Comparison of ENCODE assay signal across 1 cellular context in genomic region chr1:42456010-42456753, GRCh38.
TF ChIP-seq lines count a peak whose summit lies in the region.

TSS of gene PPCS (plus strand) at chr1:42456543. CDS start at chr1:42456566, 23 bp downstream.
A gene with protein sequence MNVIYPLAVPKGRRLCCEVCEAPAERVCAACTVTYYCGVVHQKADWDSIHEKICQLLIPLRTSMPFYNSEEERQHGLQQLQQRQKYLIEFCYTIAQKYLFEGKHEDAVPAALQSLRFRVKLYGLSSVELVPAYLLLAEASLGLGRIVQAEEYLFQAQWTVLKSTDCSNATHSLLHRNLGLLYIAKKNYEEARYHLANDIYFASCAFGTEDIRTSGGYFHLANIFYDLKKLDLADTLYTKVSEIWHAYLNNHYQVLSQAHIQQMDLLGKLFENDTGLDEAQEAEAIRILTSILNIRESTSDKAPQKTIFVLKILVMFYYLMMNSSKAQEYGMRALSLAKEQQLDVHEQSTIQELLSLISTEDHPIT (minus strand): TSS chr1:42456022. CDS start chr1:42455997, 25 bp downstream.

TF ChIP-seq in HepG2, 621 proteins besides CTCF, POLR2A, EP300 and RAD21 (continues in another document):
- TF ChIP-seq TAF15 (IDR thresholded peaks at IDR 0.05; ENCODE audit: low read depth, low read length, poor library complexity, severe bottlenecking) = peak; percentile 74
- no peak; the same call in 1 of the 2 replicates for TF ChIP-seq PHF21A (CRISPR knock-in tag; IDR thresholded peaks at IDR 0.05)
- TF ChIP-seq ZNF713 (CRISPR knock-in tag; IDR thresholded peaks at IDR 0.05) = no peak
- 0 out of 2 replicates have a peak, but pooled peaks have one; percentile 20 for TF ChIP-seq NR1H2 (CRISPR knock-in tag; IDR thresholded peaks at IDR 0.05; ENCODE audit: borderline replicate concordance, low read depth)
- TF ChIP-seq NAIF1 (CRISPR knock-in tag; IDR thresholded peaks at IDR 0.05; ENCODE audit: borderline replicate concordance) = peak; percentile 93
- peak; percentile 59; the same call in 1 of the 2 replicates for TF ChIP-seq SP4 (CRISPR knock-in tag; IDR thresholded peaks at IDR 0.05)
- 0 out of 2 replicates have a peak, but pooled peaks have one; percentile 39 for TF ChIP-seq MZF1 (CRISPR knock-in tag; IDR thresholded peaks at IDR 0.05; ENCODE audit: borderline replicate concordance)
- TF ChIP-seq ASH2L (IDR thresholded peaks at IDR 0.05; ENCODE audit: insufficient read length, low read depth, low read length) = peak; percentile 88
- TF ChIP-seq ZSCAN20 (CRISPR knock-in tag; IDR thresholded peaks at IDR 0.05; ENCODE audit: borderline replicate concordance) = peak; percentile 66; the same call in 1 of the 2 replicates
- peak; percentile 80 for TF ChIP-seq BORCS8-MEF2B (CRISPR knock-in tag; IDR thresholded peaks at IDR 0.05)
- TF ChIP-seq MNT (IDR thresholded peaks at IDR 0.05) = peak; percentile 34
- TF ChIP-seq ZNF609 (CRISPR knock-in tag; IDR thresholded peaks at IDR 0.05; ENCODE audit: borderline replicate concordance) = peak; percentile 26; the same call in 1 of the 2 replicates
- TF ChIP-seq BHLHE40 (IDR thresholded peaks at IDR 0.05; ENCODE audit: low read length) = peak; percentile 87
- peak; percentile 61; the same call in 1 of the 2 replicates for TF ChIP-seq ZNF546 (CRISPR knock-in tag; conservative IDR thresholded peaks at IDR 0.05)
- TF ChIP-seq ZNF317 (CRISPR knock-in tag; IDR thresholded peaks at IDR 0.05) = 0 out of 2 replicates have a peak, but pooled peaks have one; percentile 13
- TF ChIP-seq ZNF263 (CRISPR knock-in tag; IDR thresholded peaks at IDR 0.05) = no peak
- TF ChIP-seq ZNF557 (CRISPR knock-in tag; IDR thresholded peaks at IDR 0.05) = 0 out of 2 replicates have a peak, but pooled peaks have one; percentile 5
- peak; percentile 71; the same call in 1 of the 2 replicates for TF ChIP-seq ZSCAN21 (CRISPR knock-in tag; IDR thresholded peaks at IDR 0.05; ENCODE audit: borderline replicate concordance)
- TF ChIP-seq ARNT (IDR thresholded peaks at IDR 0.05) = no peak
- peak; percentile 58; the same call in 1 of the 2 replicates for TF ChIP-seq CBFB (CRISPR knock-in tag; IDR thresholded peaks at IDR 0.05)
- TF ChIP-seq ATAD3A (CRISPR knock-in tag; IDR thresholded peaks at IDR 0.05) = no peak
- TF ChIP-seq ZFY (CRISPR knock-in tag; IDR thresholded peaks at IDR 0.05) = peak; percentile 96; the same call in 1 of the 2 replicates
- TF ChIP-seq CBX1 (IDR thresholded peaks at IDR 0.05; ENCODE audit: low read depth) = peak; percentile 63
- TF ChIP-seq HNRNPLL (IDR thresholded peaks at IDR 0.05; ENCODE audit: low read depth, low read length, poor library complexity, severe bottlenecking) = peak; percentile 98
- 0 out of 2 replicates have a peak, but pooled peaks have one; percentile 44 for TF ChIP-seq ZBTB43 (CRISPR knock-in tag; conservative IDR thresholded peaks at IDR 0.05)
- 0 out of 2 replicates have a peak, but pooled peaks have one; percentile 21 for TF ChIP-seq ZNF607 (CRISPR knock-in tag; IDR thresholded peaks at IDR 0.05; ENCODE audit: borderline replicate concordance)
- TF ChIP-seq BRD4 (CRISPR knock-in tag; IDR thresholded peaks at IDR 0.05) = peak; percentile 34; the same call in 1 of the 2 replicates
- 0 out of 2 replicates have a peak, but pooled peaks have one; percentile 3 for TF ChIP-seq ZBTB44 (CRISPR knock-in tag; IDR thresholded peaks at IDR 0.05)
- no peak for TF ChIP-seq NCOA5 (CRISPR knock-in tag; IDR thresholded peaks at IDR 0.05)
- TF ChIP-seq HNRNPL (IDR thresholded peaks at IDR 0.05; ENCODE audit: low read depth, low read length) = peak; percentile 67; the same call in 1 of the 2 replicates
- 0 out of 2 replicates have a peak, but pooled peaks have one; percentile 30 for TF ChIP-seq ZNF660 (CRISPR knock-in tag; IDR thresholded peaks at IDR 0.05; ENCODE audit: borderline replicate concordance, low read depth)
- no peak for TF ChIP-seq NFIB (CRISPR knock-in tag; IDR thresholded peaks at IDR 0.05; ENCODE audit: borderline replicate concordance)
- TF ChIP-seq, protein P1, sequence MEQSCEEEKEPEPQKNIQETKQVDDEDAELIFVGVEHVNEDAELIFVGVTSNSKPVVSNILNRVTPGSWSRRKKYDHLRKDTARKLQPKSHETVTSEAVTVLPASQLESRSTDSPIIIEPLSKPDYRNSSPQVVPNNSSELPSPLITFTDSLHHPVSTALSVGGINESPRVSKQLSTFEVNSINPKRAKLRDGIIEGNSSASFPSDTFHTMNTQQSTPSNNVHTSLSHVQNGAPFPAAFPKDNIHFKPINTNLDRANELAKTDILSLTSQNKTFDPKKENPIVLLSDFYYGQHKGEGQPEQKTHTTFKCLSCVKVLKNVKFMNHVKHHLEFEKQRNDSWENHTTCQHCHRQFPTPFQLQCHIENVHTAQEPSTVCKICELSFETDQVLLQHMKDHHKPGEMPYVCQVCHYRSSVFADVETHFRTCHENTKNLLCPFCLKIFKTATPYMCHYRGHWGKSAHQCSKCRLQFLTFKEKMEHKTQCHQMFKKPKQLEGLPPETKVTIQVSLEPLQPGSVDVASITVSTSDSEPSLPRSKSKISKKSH (CRISPR knock-in tag; IDR thresholded peaks at IDR 0.05; ENCODE audit: borderline replicate concordance) = 0 out of 2 replicates have a peak, but pooled peaks have one; percentile 55
- 0 out of 2 replicates have a peak, but pooled peaks have one; percentile 81 for TF ChIP-seq ZNF468 (CRISPR knock-in tag; IDR thresholded peaks at IDR 0.05)
- peak; percentile 22; the same call in 1 of the 2 replicates for TF ChIP-seq ZNF780A (CRISPR knock-in tag; IDR thresholded peaks at IDR 0.05)
- peak; percentile 89 for TF ChIP-seq RAD51 (IDR thresholded peaks at IDR 0.05; ENCODE audit: borderline replicate concordance)
- no peak for TF ChIP-seq PHF5A (CRISPR knock-in tag; IDR thresholded peaks at IDR 0.05; ENCODE audit: low read depth, unreplicated experiment)
- TF ChIP-seq ZNF644 (CRISPR knock-in tag; IDR thresholded peaks at IDR 0.05; ENCODE audit: low read depth) = 0 out of 2 replicates have a peak, but pooled peaks have one; percentile 9
- peak; percentile 67 for TF ChIP-seq ZNF777 (CRISPR knock-in tag; IDR thresholded peaks at IDR 0.05)
- TF ChIP-seq, protein P2, sequence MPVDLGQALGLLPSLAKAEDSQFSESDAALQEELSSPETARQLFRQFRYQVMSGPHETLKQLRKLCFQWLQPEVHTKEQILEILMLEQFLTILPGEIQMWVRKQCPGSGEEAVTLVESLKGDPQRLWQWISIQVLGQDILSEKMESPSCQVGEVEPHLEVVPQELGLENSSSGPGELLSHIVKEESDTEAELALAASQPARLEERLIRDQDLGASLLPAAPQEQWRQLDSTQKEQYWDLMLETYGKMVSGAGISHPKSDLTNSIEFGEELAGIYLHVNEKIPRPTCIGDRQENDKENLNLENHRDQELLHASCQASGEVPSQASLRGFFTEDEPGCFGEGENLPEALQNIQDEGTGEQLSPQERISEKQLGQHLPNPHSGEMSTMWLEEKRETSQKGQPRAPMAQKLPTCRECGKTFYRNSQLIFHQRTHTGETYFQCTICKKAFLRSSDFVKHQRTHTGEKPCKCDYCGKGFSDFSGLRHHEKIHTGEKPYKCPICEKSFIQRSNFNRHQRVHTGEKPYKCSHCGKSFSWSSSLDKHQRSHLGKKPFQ (CRISPR knock-in tag; IDR thresholded peaks at IDR 0.05; ENCODE audit: insufficient replicate concordance) = peak; percentile 59
- peak; percentile 53; the same call in 1 of the 2 replicates for TF ChIP-seq KLF12 (CRISPR knock-in tag; IDR thresholded peaks at IDR 0.05; ENCODE audit: borderline replicate concordance)
- TF ChIP-seq ZMAT3 (CRISPR knock-in tag; conservative IDR thresholded peaks at IDR 0.05) = peak; percentile 72; the same call in 1 of the 2 replicates
- 0 out of 2 replicates have a peak, but pooled peaks have one; percentile 57 for TF ChIP-seq PCBP1 (IDR thresholded peaks at IDR 0.05; ENCODE audit: borderline replicate concordance, low read depth, low read length)
- peak; percentile 88; the same call in 1 of the 2 replicates for TF ChIP-seq ZNF225 (CRISPR knock-in tag; IDR thresholded peaks at IDR 0.05)
- TF ChIP-seq, protein P3, sequence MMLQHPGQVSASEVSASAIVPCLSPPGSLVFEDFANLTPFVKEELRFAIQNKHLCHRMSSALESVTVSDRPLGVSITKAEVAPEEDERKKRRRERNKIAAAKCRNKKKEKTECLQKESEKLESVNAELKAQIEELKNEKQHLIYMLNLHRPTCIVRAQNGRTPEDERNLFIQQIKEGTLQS (CRISPR knock-in tag; IDR thresholded peaks at IDR 0.05) = 0 out of 2 replicates have a peak, but pooled peaks have one; percentile 38
- peak; percentile 70 for TF ChIP-seq SIN3A (IDR thresholded peaks at IDR 0.05; ENCODE audit: borderline replicate concordance, low read depth, low read length)
- peak; percentile 30; the same call in 1 of the 2 replicates for TF ChIP-seq CREB1 (IDR thresholded peaks at IDR 0.05)
- TF ChIP-seq CREB1 (CRISPR knock-in tag; IDR thresholded peaks at IDR 0.05) = peak; percentile 58; the same call in 1 of the 2 replicates
- peak; percentile 85 to 86 for TF ChIP-seq HMGXB4 (CRISPR knock-in tag; IDR thresholded peaks at IDR 0.05; ENCODE audit: borderline replicate concordance in 1 of 2, low read depth in 1 of 2)
- 0 out of 2 replicates have a peak, but pooled peaks have one; percentile 17 for TF ChIP-seq ZKSCAN8 (CRISPR knock-in tag; IDR thresholded peaks at IDR 0.05; ENCODE audit: borderline replicate concordance)
